16 cellular contexts compared by ENCODE assay signal in the genomic region with DNA sequence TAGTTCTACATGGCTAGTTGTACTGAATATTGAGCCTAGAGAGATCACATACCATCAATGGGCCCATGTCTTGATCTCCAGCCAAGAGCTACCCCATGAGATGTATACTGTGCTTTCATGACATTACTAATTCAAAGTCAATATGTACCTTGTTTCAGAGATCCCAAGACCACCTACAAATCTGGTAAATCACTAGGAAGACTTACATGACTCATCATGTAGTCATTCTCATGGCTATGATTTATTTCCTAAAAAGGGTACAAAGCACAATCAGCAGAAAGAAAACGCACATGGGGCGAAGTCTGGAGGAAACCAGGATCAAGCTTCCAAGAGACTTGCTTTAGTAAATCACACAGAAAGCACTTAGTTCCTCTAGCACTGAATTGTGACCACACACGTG.
DNase-seq lines count a peak whose midpoint lies in the region; ATAC-seq, FAIRE-seq and TF ChIP-seq lines count a peak whose summit lies in the region.
"Had no signal": no experiment of that assay in that cellular context is flagged by ENCODE, and none has a peak within 500 bp of the region (broad histone marks: within the 10 kb centered on the region; RNA-seq: fewer than 3 reads in every experiment).

No MANE protein-coding gene starts in this region.

- H3K27ac ChIP-seq in thoracic aorta: peak overlapping the region in 1 of 2 donors; percentile 33
- H3K27ac ChIP-seq: testis had no signal

- H3K4me3 ChIP-seq in astrocyte of the cerebellum (ENCODE audit: low read depth, low read length): no peak overlapping the region
- no peak overlapping the region for H3K4me3 ChIP-seq in thoracic aorta
- H3K4me3 ChIP-seq: smooth muscle cell, testis had no signal

- no peak for DNase-seq in activated naive CD4-positive, alpha-beta T cell treated with anti-CD3 and anti-CD28 coated beads, Interleukin-2, amount 50 U/mL, for 72 hours (ENCODE audit: low spot score in 2 of 2)
- DNase-seq in activated naive CD4-positive, alpha-beta T cell treated with Interleukin-2 at 50 U/mL for 16 hours: no peak
- DNase-seq in astrocyte of the cerebellum (ENCODE audit: low read depth): peak; percentile 66
- peak; percentile 42 for DNase-seq in foreskin melanocyte
- no peak for DNase-seq in thoracic aorta (ENCODE audit: low spot score)
- no peak for DNase-seq in H54 (ENCODE audit: insufficient read length, low spot score)
- no peak for DNase-seq in UCSD-AML1 (lab: John Stamatoyannopoulos, UW; ENCODE audit: unreplicated experiment)
- DNase-seq in activated CD8-positive, alpha-beta memory T cell treated with anti-CD3 and anti-CD28 coated beads, Interleukin-2, amount 50 U/mL, for 4 hours: no peak
- DNase-seq: ACHN, MV-4-11, occipital lobe, testis had no signal

- no peaks in the 10 kb centered on the region for H3K9me3 ChIP-seq in thoracic aorta
- H3K9me3 ChIP-seq: testis had no signal

- TF ChIP-seq POLR2A in H54 (IDR thresholded peaks at IDR 0.05; ENCODE audit: low read depth, low read length): no peak

- peaks cover 15 to 45% of the 10 kb centered on the region in 2 donors for H3K36me3 Mint-ChIP-seq in activated naive CD4-positive, alpha-beta T cell treated with anti-CD3 and anti-CD28 coated beads, Interleukin-2, amount 50 U/mL, for 72 hours
- H3K36me3 Mint-ChIP-seq: memory B cell had no signal

- peak overlapping the region in 1 of 2 donors; percentile 34 for H3K27ac Mint-ChIP-seq in activated naive CD4-positive, alpha-beta T cell treated with anti-CD3 and anti-CD28 coated beads, Interleukin-2, amount 50 U/mL, for 72 hours
- H3K27ac Mint-ChIP-seq: activated T-helper 1 cell treated with anti-CD3 and anti-CD28 coated beads, Interleukin-12 subunit alpha, Interleukin-12 subunit beta, Interleukin-2, Interleukin-4 antibody, amounts not matched to agents 30 ng/mL and 10 ng/mL and 1 ng/mL, durations not matched to agents 14 hours and 24 hours and 36 hours; memory B cell had no signal

- TF ChIP-seq CTCF in astrocyte of the cerebellum (IDR thresholded peaks at IDR 0.05; ENCODE audit: low read depth, low read length, missing control alignments) (no peak), thoracic aorta (IDR thresholded peaks at IDR 0.05) (no peak)

- ATAC-seq in activated naive CD4-positive, alpha-beta T cell treated with anti-CD3 and anti-CD28 coated beads, Interleukin-2, amount 50 U/mL, for 72 hours: peak; percentile 20 to 69
- ATAC-seq in thoracic aorta (ENCODE audit: insufficient number of reproducible peaks, low FRiP score, low read depth): peak; percentile 65

- in situ Hi-C loops in astrocyte of the cerebellum (cut with HindIII; ENCODE audit: low sequenced_read_pairs): no loop called here

- no peak for FAIRE-seq in H54 (lab: Jason Lieb, UNC)
- FAIRE-seq: endometrium had no signal

- no peaks in the 10 kb centered on the region for H3K27me3 ChIP-seq in thoracic aorta (replicated peaks; ENCODE audit: insufficient read depth)
- H3K27me3 ChIP-seq: testis had no signal

- peaks cover 5 to 14% of the 10 kb centered on the region in 2 donors for H3K9me3 Mint-ChIP-seq in activated naive CD4-positive, alpha-beta T cell treated with anti-CD3 and anti-CD28 coated beads, Interleukin-2, amount 50 U/mL, for 72 hours
- H3K9me3 Mint-ChIP-seq: activated T-helper 1 cell treated with anti-CD3 and anti-CD28 coated beads, Interleukin-12 subunit alpha, Interleukin-12 subunit beta, Interleukin-2, Interleukin-4 antibody, amounts not matched to agents 30 ng/mL and 10 ng/mL and 1 ng/mL, durations not matched to agents 14 hours and 24 hours and 36 hours had no signal

- no peaks in the 10 kb centered on the region for H3K36me3 ChIP-seq in thoracic aorta

- peaks cover 0 to 16% of the 10 kb centered on the region in 2 donors for H3K4me1 ChIP-seq in thoracic aorta (ENCODE audit: control insufficient read depth in 1 of 2, low read depth in 2 of 2)
- H3K4me1 ChIP-seq: testis had no signal

Comparison
In these comparisons a context has a peak if more than half of its experiments do, and no peak if none do; other contexts are left out.
1. DNase-seq: peak in astrocyte of the cerebellum (single experiment) and foreskin melanocyte (single experiment); none in activated naive CD4-positive, alpha-beta T cell treated with anti-CD3 and anti-CD28 coated beads, Interleukin-2, amount 50 U/mL, for 72 hours (0 of 2), activated naive CD4-positive, alpha-beta T cell treated with Interleukin-2 at 50 U/mL for 16 hours (single experiment), thoracic aorta (single experiment), H54 (single experiment), UCSD-AML1 (single experiment) and activated CD8-positive, alpha-beta memory T cell treated with anti-CD3 and anti-CD28 coated beads, Interleukin-2, amount 50 U/mL, for 4 hours (single experiment).